In genomic region chr12:126915309-126915708, GRCh38 we compare ENCODE assay signal across 1 cellular context.
TF ChIP-seq lines count a peak whose summit lies in the region.

No MANE protein-coding gene starts in this region.

TF ChIP-seq in K562, 482 proteins besides CTCF, POLR2A, EP300 and RAD21 (continued from another document and continues in another):
- TF ChIP-seq MNT (conservative IDR thresholded peaks at IDR 0.05): no peak
- no peak for TF ChIP-seq ID3 (CRISPR knock-in tag; IDR thresholded peaks at IDR 0.05)
- no peak for TF ChIP-seq ID3 (tag; IDR thresholded peaks at IDR 0.05)
- no peak for TF ChIP-seq TFAP4 (CRISPR knock-in tag; IDR thresholded peaks at IDR 0.05; ENCODE audit: borderline replicate concordance)
- TF ChIP-seq TEAD4 (IDR thresholded peaks at IDR 0.05; ENCODE audit: low read length): peak; percentile 23; the same call in 1 of the 2 replicates
- no peak for TF ChIP-seq TEAD4 (CRISPR knock-in tag; IDR thresholded peaks at IDR 0.05; ENCODE audit: borderline replicate concordance)
- TF ChIP-seq PHF8 (IDR thresholded peaks at IDR 0.05; ENCODE audit: borderline replicate concordance, low read length): no peak
- no peak for TF ChIP-seq GMEB1 (CRISPR knock-in tag; IDR thresholded peaks at IDR 0.05)
- no peak for TF ChIP-seq NFXL1 (CRISPR knock-in tag; IDR thresholded peaks at IDR 0.05)
- no peak for TF ChIP-seq RFX5 (IDR thresholded peaks at IDR 0.05; ENCODE audit: low read depth, low read length)
- TF ChIP-seq SAP30 (IDR thresholded peaks at IDR 0.05; ENCODE audit: borderline replicate concordance, insufficient read depth, low read depth, low read length, poor library complexity, severe bottlenecking): no peak
- no peak for TF ChIP-seq RCOR1 (IDR thresholded peaks at IDR 0.05; ENCODE audit: borderline replicate concordance in 1 of 2, low read depth in 2 of 2, low read length in 2 of 2)
- no peak for TF ChIP-seq ZKSCAN3 (CRISPR knock-in tag; IDR thresholded peaks at IDR 0.05)
- no peak for TF ChIP-seq MGA (IDR thresholded peaks at IDR 0.05)
- TF ChIP-seq MTA2 (IDR thresholded peaks at IDR 0.05; ENCODE audit: low read depth): no peak
- TF ChIP-seq SPI1 (IDR thresholded peaks at IDR 0.05; ENCODE audit: borderline replicate concordance, low read depth, low read length): peak; percentile 67; the same call in 1 of the 2 replicates
- peak; percentile 73; the same call in 1 of the 2 replicates for TF ChIP-seq ZNF589 (CRISPR knock-in tag; IDR thresholded peaks at IDR 0.05; ENCODE audit: low read depth)
- no peak for TF ChIP-seq HMG20A (CRISPR knock-in tag; conservative IDR thresholded peaks at IDR 0.05)
- TF ChIP-seq CTBP1 (IDR thresholded peaks at IDR 0.05; ENCODE audit: borderline replicate concordance): no peak
- TF ChIP-seq SNAPC5 (CRISPR knock-in tag; IDR thresholded peaks at IDR 0.05): no peak
- no peak for TF ChIP-seq KDM1A (IDR thresholded peaks at IDR 0.05)
- TF ChIP-seq FUS (optimal IDR thresholded peaks at IDR 0.05; ENCODE audit: low read depth, low read length): no peak
- peak; percentile 79 for TF ChIP-seq CREM (IDR thresholded peaks at IDR 0.05; ENCODE audit: low read depth)
- peak; percentile 59 for TF ChIP-seq GABPA (tag; conservative IDR thresholded peaks at IDR 0.05; ENCODE audit: low read depth)
- peak; percentile 30; the same call in 1 of the 2 replicates for TF ChIP-seq ZNF507 (tag; conservative IDR thresholded peaks at IDR 0.05)
- no peak for TF ChIP-seq NR0B1 (IDR thresholded peaks at IDR 0.05; ENCODE audit: partially characterized antibody)
- TF ChIP-seq ZNF592 (IDR thresholded peaks at IDR 0.05): 0 out of 2 replicates have a peak, but pooled peaks have one; percentile 31
- TF ChIP-seq BRD9 (IDR thresholded peaks at IDR 0.05; ENCODE audit: low read depth, partially characterized antibody): no peak
- 0 out of 2 replicates have a peak, but pooled peaks have one; percentile 21 for TF ChIP-seq ARID1B (IDR thresholded peaks at IDR 0.05)
- no peak for TF ChIP-seq FOXP1 (CRISPR knock-in tag; IDR thresholded peaks at IDR 0.05)
- no peak for TF ChIP-seq C11orf30 (IDR thresholded peaks at IDR 0.05; ENCODE audit: low read depth)
- TF ChIP-seq PKNOX1 (IDR thresholded peaks at IDR 0.05): 0 out of 2 replicates have a peak, but pooled peaks have one; percentile 33
- no peak for TF ChIP-seq RBM34 (IDR thresholded peaks at IDR 0.05; ENCODE audit: borderline replicate concordance, insufficient read depth, low read length)
- no peak for TF ChIP-seq POU5F1 (IDR thresholded peaks at IDR 0.05; ENCODE audit: borderline replicate concordance, low read depth, low read length, partially characterized antibody)
- no peak for TF ChIP-seq NFIX (CRISPR knock-in tag; IDR thresholded peaks at IDR 0.05; ENCODE audit: low read depth)
- no peak for TF ChIP-seq ZNF324 (CRISPR knock-in tag; IDR thresholded peaks at IDR 0.05)
- no peak for TF ChIP-seq ZBTB7A (IDR thresholded peaks at IDR 0.05; ENCODE audit: borderline replicate concordance, control insufficient read depth, low read depth, low read length)
